ENCODE assay signal across 8 cellular contexts in the genomic region with DNA sequence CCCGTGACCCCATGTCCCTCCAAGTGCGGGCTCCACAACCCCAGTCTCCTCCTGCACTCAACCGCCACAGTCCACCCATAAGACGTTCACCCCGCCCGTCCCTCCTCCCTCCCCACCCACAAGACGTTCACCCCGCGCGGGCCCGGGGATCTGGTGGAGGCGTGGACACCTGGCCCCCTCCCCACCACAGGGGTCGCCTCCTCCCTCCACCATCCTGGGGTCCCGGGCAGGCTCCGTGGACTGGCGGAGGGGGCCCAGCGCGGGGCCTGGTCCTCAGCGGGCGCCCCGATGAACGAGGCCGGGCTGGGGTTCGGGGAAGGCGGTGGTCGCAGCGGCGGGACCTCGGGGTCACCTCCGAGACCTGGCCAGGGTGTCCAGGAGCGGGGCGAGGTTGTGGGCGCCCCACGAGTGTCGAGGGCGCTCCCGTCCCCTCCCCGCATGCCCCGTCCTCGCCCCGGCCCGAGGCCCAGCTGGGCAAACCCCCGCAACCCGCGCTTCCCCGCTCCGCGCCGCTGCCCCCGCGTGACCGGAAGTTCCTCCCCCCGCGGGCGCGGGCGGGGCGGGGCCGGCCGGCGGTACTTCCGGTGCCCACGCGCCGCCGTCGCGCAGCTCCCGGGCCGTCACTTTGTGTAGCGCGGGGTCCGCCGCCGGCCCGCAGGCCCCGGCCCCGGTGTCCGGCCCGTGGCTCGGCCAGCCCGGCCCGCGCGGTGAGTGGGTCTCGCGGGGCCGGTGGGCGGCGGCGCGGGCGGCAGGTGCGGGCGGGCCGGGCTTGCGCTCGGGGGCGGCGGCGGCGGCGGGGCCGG. TPM values are rescaled to one million over a fixed set of nuclear protein-coding genes. Genes with fewer than 3 reads are reported as not detected.
DNase-seq lines count a peak whose midpoint lies in the region; ATAC-seq, FAIRE-seq and TF ChIP-seq lines count a peak whose summit lies in the region.

A gene (plus strand): TSS at position 578 of the 803 bp plus-strand sequence. CDS start 5,092 bp downstream, outside the sequence.

- WGBS in pancreas, 2 donors = 1% methylated on average over 53 to 104 of the region's 104 CpGs
- WGBS in transverse colon (ENCODE audit: low coverage in 1 of 2), 2 donors = 3% methylated on average over 19 of the region's 104 CpGs; no CpG with 5 or more reads in 1 of the 2 donors

- TF ChIP-seq POLR2A in transverse colon (IDR thresholded peaks at IDR 0.05) = peak; percentile 31

- in situ Hi-C loops in transverse colon (cut with MboI; ENCODE audit: low pct_ligation_motif_present in 1 of 4, low pct_unique_long_range_greater_than_20kb in 1 of 4, low sequenced_read_pairs in 3 of 4) = no loop called here

- H3K9me3 ChIP-seq in SJCRH30 (replicated peaks) = no peaks in the 10 kb centered on the region
- no peaks in the 10 kb centered on the region for H3K9me3 ChIP-seq in pancreas
- no peaks in the 10 kb centered on the region for H3K9me3 ChIP-seq in transverse colon

- intact Hi-C loops in Right ventricle myocardium inferior (cut with DNase I) = loop anchor here (10.0 kb wide), 1 partner anchor 68 kb away; a partner anchor contains a TSS
- intact Hi-C loops in pancreas (cut with DNase I) = no loop called here
- intact Hi-C loops in transverse colon (cut with DNase I; ENCODE audit: low total_unique reads) = loop anchor here (5.0 kb wide), 1 partner anchor 930 kb away; a partner anchor contains a TSS

- FAIRE-seq in pancreas (lab: Jason Lieb, UNC) = no peak

- H3K4me1 ChIP-seq in SJCRH30 (peaks cover 4% of the 10 kb centered on the region; the same call in 1 of the 2 replicates), pancreas (peaks cover 0 to 8% (median 3%) of the 10 kb centered on the region in 3 donors), transverse colon (peaks cover 7 to 25% (median 16%) of the 10 kb centered on the region in 4 donors)

- H3K27me3 ChIP-seq in SJCRH30 (peaks cover 3% of the 10 kb centered on the region; the same call in 1 of the 2 replicates), pancreas (no peaks in the 10 kb centered on the region), transverse colon (no peaks in the 10 kb centered on the region)

- DNase-seq in AG10803 (ENCODE audit: low read depth) (peak; percentile 56), SJCRH30 (peak; percentile 56 to 62), Right ventricle myocardium inferior (ENCODE audit: missing footprints) (peak; percentile 86), pancreas (peak; percentile 48 to 86 (median 62)), transverse colon (peak; percentile 64)
- DNase-seq in activated naive CD4-positive, alpha-beta T cell treated with anti-CD3 and anti-CD28 coated beads, Interleukin-2, amount 50 U/mL, for 16 hours = peak; percentile 60

- ATAC-seq in GM18873 (IDR thresholded peaks at IDR 0.05; ENCODE audit: low FRiP score, unreplicated experiment) (peak; percentile 37), HG03108 (IDR thresholded peaks at IDR 0.05; ENCODE audit: unreplicated experiment) (peak; percentile 60), Right ventricle myocardium inferior (peak; percentile 89), pancreas (peak; percentile 84 to 92 (median 91))

- TF ChIP-seq EP300 in transverse colon (IDR thresholded peaks at IDR 0.05; ENCODE audit: low read depth) = no peak

- H3K27ac ChIP-seq in SJCRH30 = peak within 1 kb of the TSS; percentile 59
- peak within 1 kb of the TSS in 3 of 4 donors; percentile 22 to 67 (median 63) for H3K27ac ChIP-seq in pancreas
- H3K27ac ChIP-seq in transverse colon = peak within 1 kb of the TSS; percentile 78 to 87 (median 86)

- H3K4me3 ChIP-seq in AG10803 (ENCODE audit: low read length) = peak within 1 kb of the TSS; percentile 74
- peak within 1 kb of the TSS; percentile 98 for H3K4me3 ChIP-seq in SJCRH30
- peak within 1 kb of the TSS; percentile 91 to 95 (median 94) for H3K4me3 ChIP-seq in pancreas
- H3K4me3 ChIP-seq in transverse colon = peak within 1 kb of the TSS; percentile 63 to 98 (median 95)

- H3K36me3 ChIP-seq in SJCRH30 = peaks cover 27% of the 10 kb centered on the region
- no peaks in the 10 kb centered on the region for H3K36me3 ChIP-seq in pancreas
- peaks cover 0 to 4% (median 0%) of the 10 kb centered on the region in 4 donors for H3K36me3 ChIP-seq in transverse colon

- no peak for TF ChIP-seq CTCF in AG10803 (conservative IDR thresholded peaks at IDR 0.05; ENCODE audit: low read length)
- TF ChIP-seq CTCF in pancreas (IDR thresholded peaks at IDR 0.05) = no peak
- TF ChIP-seq CTCF in transverse colon (IDR thresholded peaks at IDR 0.05) = no peak

RNA-seq across cellular contexts. Expression of the gene that starts here (rescaled TPM):
- total RNA-seq in SJCRH30 (2014; rRNA removed; shearing (Covaris generic)) = 16.0 and 16.2 TPM in 2 replicates
- total RNA-seq in Right ventricle myocardium inferior (16.5 TPM), pancreas (10 to 100 TPM; 12.4 to 21.6 (median 14.5) TPM), transverse colon (100 to 1,000 TPM in 1 of 4 donors, 10 to 100 TPM in 3; 15.3 to 188 (median 50.9) TPM)
- 10 to 100 TPM; 19.6 to 52.6 TPM for polyA plus RNA-seq in pancreas

Comparison
In these comparisons a context has a peak if more than half of its experiments do, and no peak if none do; other contexts are left out.
1. Peak in every context shown above with its lines: DNase-seq, ATAC-seq, H3K4me3 ChIP-seq and H3K27ac ChIP-seq.
2. ATAC-seq: peak in every context shown above with its lines; median percentile 91 in pancreas; 89 in Right ventricle myocardium inferior; 60 in HG03108; 37 in GM18873.
3. intact Hi-C loops: an anchor here in Right ventricle myocardium inferior (10.0 kb wide) and transverse colon (5.0 kb wide); none called in pancreas.